27 cellular contexts compared by ENCODE assay signal in the genomic region with DNA sequence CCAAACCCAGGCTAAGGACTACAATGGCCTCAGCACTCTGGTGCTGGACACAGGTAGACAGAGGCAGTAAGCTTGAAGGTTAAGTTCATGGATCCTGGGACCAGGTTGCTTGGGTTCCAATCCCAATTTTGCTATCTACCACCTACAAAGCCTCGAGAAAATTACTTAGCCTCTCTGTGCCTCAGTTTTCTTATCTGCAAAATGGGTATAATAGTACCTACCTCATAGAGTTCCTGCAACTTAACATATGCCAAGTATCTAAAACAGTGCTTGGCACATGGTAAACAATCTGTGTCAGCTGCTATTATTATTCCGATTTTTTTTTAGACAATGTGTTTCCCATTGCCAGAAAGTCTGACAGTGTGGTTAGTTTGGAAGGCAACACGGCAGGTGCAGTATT. TPM values are rescaled to one million over a fixed set of nuclear protein-coding genes. Genes with fewer than 3 reads are reported as not detected.
"Had no signal": no experiment of that assay in that cellular context is flagged by ENCODE, and none has a peak within 500 bp of the region (broad histone marks: within the 10 kb centered on the region; RNA-seq: fewer than 3 reads in every experiment).

No MANE protein-coding gene starts in this region.

- H3K27ac ChIP-seq: ascending aorta, coronary artery, dorsolateral prefrontal cortex had no signal

- H3K27me3 Mint-ChIP-seq: activated CD4-positive, alpha-beta memory T cell treated with anti-CD3 and anti-CD28 coated beads, Interleukin-2, amount 10 ng/mL, durations not matched to agents 7 days and 5 days; activated CD4-positive, alpha-beta T cell treated with anti-CD3 and anti-CD28 coated beads, Interleukin-2, amount 10 ng/mL, durations not matched to agents 7 days and 5 days; activated naive CD4-positive, alpha-beta T cell treated with anti-CD3 and anti-CD28 coated beads, Interleukin-2, amount 10 ng/mL, durations not matched to agents 7 days and 5 days; activated naive CD8-positive, alpha-beta T cell treated with anti-CD3 and anti-CD28 coated beads, Interleukin-2, amount 10 ng/mL, durations not matched to agents 7 days and 5 days had no signal

- H3K36me3 ChIP-seq: ascending aorta had no signal

- H3K9me3 Mint-ChIP-seq: activated CD4-positive, alpha-beta memory T cell treated with anti-CD3 and anti-CD28 coated beads, Interleukin-2, amount 10 ng/mL, durations not matched to agents 7 days and 5 days; activated CD4-positive, alpha-beta T cell treated with anti-CD3 and anti-CD28 coated beads, Interleukin-2, amount 10 ng/mL, durations not matched to agents 7 days and 5 days; activated naive CD4-positive, alpha-beta T cell treated with anti-CD3 and anti-CD28 coated beads, Interleukin-2, amount 10 ng/mL, durations not matched to agents 7 days and 5 days; activated naive CD4-positive, alpha-beta T cell treated with anti-CD3 and anti-CD28 coated beads, Interleukin-2, amount 50 U/mL, for 72 hours; activated naive CD8-positive, alpha-beta T cell treated with anti-CD3 and anti-CD28 coated beads, Interleukin-2, amount 10 ng/mL, durations not matched to agents 7 days and 5 days; activated T-cell treated with anti-CD3 and anti-CD28 coated beads, Interleukin-2, amount 50 U/mL, for 24 hours; activated T-cell treated with anti-CD3 and anti-CD28 coated beads, Interleukin-2, amount 50 U/mL, for 72 hours; brain; central memory CD8-positive, alpha-beta T cell; dendritic cell treated with granulocyte-macrophage colony-stimulating factor and Interleukin-4, amounts not matched to agents 40 ng/mL and 50 ng/mL, for 4 days had no signal

- H3K27ac Mint-ChIP-seq: activated CD4-positive, alpha-beta memory T cell treated with anti-CD3 and anti-CD28 coated beads, Interleukin-2, amount 10 ng/mL, durations not matched to agents 7 days and 5 days; activated CD4-positive, alpha-beta T cell treated with anti-CD3 and anti-CD28 coated beads, Interleukin-2, amount 10 ng/mL, durations not matched to agents 7 days and 5 days; activated naive CD4-positive, alpha-beta T cell treated with anti-CD3 and anti-CD28 coated beads, Interleukin-2, amount 10 ng/mL, durations not matched to agents 7 days and 5 days; activated naive CD4-positive, alpha-beta T cell treated with anti-CD3 and anti-CD28 coated beads, Interleukin-2, amount 50 U/mL, for 72 hours; activated naive CD8-positive, alpha-beta T cell treated with anti-CD3 and anti-CD28 coated beads, Interleukin-2, amount 10 ng/mL, durations not matched to agents 7 days and 5 days; activated T-cell treated with anti-CD3 and anti-CD28 coated beads, Interleukin-2, amount 50 U/mL, for 24 hours; activated T-cell treated with anti-CD3 and anti-CD28 coated beads, Interleukin-2, amount 50 U/mL, for 72 hours; brain; dendritic cell treated with granulocyte-macrophage colony-stimulating factor and Interleukin-4, amounts not matched to agents 40 ng/mL and 50 ng/mL, for 4 days had no signal

- H3K27me3 ChIP-seq: ascending aorta, dorsolateral prefrontal cortex had no signal

- H3K4me3 ChIP-seq: ascending aorta, coronary artery, dorsolateral prefrontal cortex had no signal

- H3K9me3 ChIP-seq: ascending aorta had no signal

- ATAC-seq: activated naive CD4-positive, alpha-beta T cell treated with anti-CD3 and anti-CD28 coated beads, Interleukin-2, amount 50 U/mL, for 72 hours; activated T-cell treated with anti-CD3 and anti-CD28 coated beads, Interleukin-2, amount 50 U/mL, for 72 hours had no signal

- H3K4me1 ChIP-seq: ascending aorta had no signal

- H3K4me1 Mint-ChIP-seq: activated CD4-positive, alpha-beta memory T cell treated with anti-CD3 and anti-CD28 coated beads, Interleukin-2, amount 10 ng/mL, durations not matched to agents 7 days and 5 days; activated CD4-positive, alpha-beta T cell treated with anti-CD3 and anti-CD28 coated beads, Interleukin-2, amount 10 ng/mL, durations not matched to agents 7 days and 5 days; activated naive CD4-positive, alpha-beta T cell treated with anti-CD3 and anti-CD28 coated beads, Interleukin-2, amount 10 ng/mL, durations not matched to agents 7 days and 5 days; activated naive CD8-positive, alpha-beta T cell treated with anti-CD3 and anti-CD28 coated beads, Interleukin-2, amount 10 ng/mL, durations not matched to agents 7 days and 5 days; brain; central memory CD8-positive, alpha-beta T cell had no signal

- H3K36me3 Mint-ChIP-seq: activated naive CD4-positive, alpha-beta T cell treated with anti-CD3 and anti-CD28 coated beads, Interleukin-2, amount 10 ng/mL, durations not matched to agents 7 days and 5 days; activated naive CD4-positive, alpha-beta T cell treated with anti-CD3 and anti-CD28 coated beads, Interleukin-2, amount 50 U/mL, for 72 hours; activated naive CD8-positive, alpha-beta T cell treated with anti-CD3 and anti-CD28 coated beads, Interleukin-2, amount 10 ng/mL, durations not matched to agents 7 days and 5 days had no signal

- H3K4me3 Mint-ChIP-seq: activated CD4-positive, alpha-beta memory T cell treated with anti-CD3 and anti-CD28 coated beads, Interleukin-2, amount 10 ng/mL, durations not matched to agents 7 days and 5 days; activated CD4-positive, alpha-beta T cell treated with anti-CD3 and anti-CD28 coated beads, Interleukin-2, amount 10 ng/mL, durations not matched to agents 7 days and 5 days; activated naive CD4-positive, alpha-beta T cell treated with anti-CD3 and anti-CD28 coated beads, Interleukin-2, amount 10 ng/mL, durations not matched to agents 7 days and 5 days; activated naive CD8-positive, alpha-beta T cell treated with anti-CD3 and anti-CD28 coated beads, Interleukin-2, amount 10 ng/mL, durations not matched to agents 7 days and 5 days; activated T-cell treated with anti-CD3 and anti-CD28 coated beads, Interleukin-2, amount 50 U/mL, for 24 hours; activated T-cell treated with anti-CD3 and anti-CD28 coated beads, Interleukin-2, amount 50 U/mL, for 72 hours; brain; central memory CD8-positive, alpha-beta T cell; dendritic cell treated with granulocyte-macrophage colony-stimulating factor and Interleukin-4, amounts not matched to agents 40 ng/mL and 50 ng/mL, for 4 days had no signal

- FAIRE-seq: bronchial epithelial cell, frontal cortex had no signal

- DNase-seq: activated CD4-positive, alpha-beta memory T cell treated with anti-CD3 and anti-CD28 coated beads, Interleukin-2, amount 10 ng/mL, durations not matched to agents 7 days and 5 days; activated CD4-positive, alpha-beta T cell treated with anti-CD3 and anti-CD28 coated beads for 1 hour; activated CD4-positive, alpha-beta T cell treated with anti-CD3 and anti-CD28 coated beads for 4 hours; activated CD4-positive, alpha-beta T cell treated with anti-CD3 and anti-CD28 coated beads, Interleukin-2, amount 10 ng/mL, durations not matched to agents 7 days and 5 days; activated CD4-positive, alpha-beta T cell treated with anti-CD3 and anti-CD28 coated beads, Interleukin-2, amount 50 U/mL, for 4 hours; activated CD8-positive, alpha-beta memory T cell treated with anti-CD3 and anti-CD28 coated beads, Interleukin-2, amount 50 U/mL, for 48 hours; activated gamma-delta T cell; activated naive CD4-positive, alpha-beta T cell; activated naive CD4-positive, alpha-beta T cell treated with anti-CD3 and anti-CD28 coated beads, Interleukin-2, amount 10 ng/mL, durations not matched to agents 7 days and 5 days; activated naive CD8-positive, alpha-beta T cell treated with anti-CD3 and anti-CD28 coated beads, Interleukin-2, amount 10 ng/mL, durations not matched to agents 7 days and 5 days; activated T-cell treated with anti-CD3 and anti-CD28 coated beads for 4 hours; activated T-cell treated with anti-CD3 and anti-CD28 coated beads, Interleukin-2, amount 50 U/mL, for 24 hours; activated T-cell treated with anti-CD3 and anti-CD28 coated beads, Interleukin-2, amount 50 U/mL, for 72 hours; dorsolateral prefrontal cortex; effector memory CD4-positive, alpha-beta T cell; erythroblast; foreskin fibroblast; T-helper 2 cell had no signal

RNA-seq across cellular contexts. Expression of gene SYN3, which starts 37.5 kb away (rescaled TPM):
- total RNA-seq: activated CD4-positive, alpha-beta memory T cell treated with anti-CD3 and anti-CD28 coated beads, Interleukin-2, amount 10 ng/mL, durations not matched to agents 7 days and 5 days; activated CD4-positive, alpha-beta T cell treated with anti-CD3 and anti-CD28 coated beads, Interleukin-2, amount 10 ng/mL, durations not matched to agents 7 days and 5 days; activated naive CD4-positive, alpha-beta T cell treated with anti-CD3 and anti-CD28 coated beads, Interleukin-2, amount 50 U/mL, for 72 hours; activated naive CD8-positive, alpha-beta T cell treated with anti-CD3 and anti-CD28 coated beads, Interleukin-2, amount 10 ng/mL, durations not matched to agents 7 days and 5 days; activated T-cell treated with anti-CD3 and anti-CD28 coated beads, Interleukin-2, amount 50 U/mL, for 72 hours; ascending aorta; T-helper 1 cell treated with Interleukin-12 subunit alpha and Interleukin-12 subunit beta and Interleukin-4 antibody, amounts not matched to agents 30 ng/mL and 1 ng/mL, for 36 hours had no signal
